In genomic region chr10:74871595-74872382, GRCh38 we compare ENCODE assay signal across 9 cellular contexts. TPM values are rescaled to one million over a fixed set of nuclear protein-coding genes. Genes with fewer than 3 reads are reported as not detected.
DNase-seq lines count a peak whose midpoint lies in the region; ATAC-seq and TF ChIP-seq lines count a peak whose summit lies in the region.
"Had no signal": no experiment of that assay in that cellular context is flagged by ENCODE, and none has a peak within 500 bp of the region (broad histone marks: within the 10 kb centered on the region; RNA-seq: fewer than 3 reads in every experiment).

No MANE protein-coding gene starts in this region.

- H3K36me3 ChIP-seq in GM06990 (ENCODE audit: control insufficient read depth, insufficient read depth, low read length) (no peaks in the 10 kb centered on the region), heart right ventricle (no peaks in the 10 kb centered on the region), GM23248 (ENCODE audit: low read depth) (no peaks in the 10 kb centered on the region)
- H3K36me3 ChIP-seq: MG63 had no signal

- no peaks in the 10 kb centered on the region for H3K9me3 ChIP-seq in heart right ventricle
- no peaks in the 10 kb centered on the region for H3K9me3 ChIP-seq in GM23248 (ENCODE audit: low read depth)
- H3K9me3 ChIP-seq: MG63 had no signal

- in situ Hi-C loops in T47D (cut with HindIII; ENCODE audit: low pct_unique_long_range_greater_than_20kb, low sequenced_read_pairs) (no loop called here), GM23248 (cut with MboI) (no loop called here)

- peak; percentile 80 for ATAC-seq in GM19397 (IDR thresholded peaks at IDR 0.05; ENCODE audit: unreplicated experiment)
- ATAC-seq in HG03159 (IDR thresholded peaks at IDR 0.05; ENCODE audit: unreplicated experiment): peak; percentile 88
- no peak for ATAC-seq in heart right ventricle

- H3K79me2 ChIP-seq in GM23248 (ENCODE audit: insufficient read depth): peaks cover 97% of the 10 kb centered on the region

- H4K20me1 ChIP-seq in GM23248 (ENCODE audit: insufficient read depth): peaks cover 3% of the 10 kb centered on the region; the same call in 1 of the 2 replicates

- no peak overlapping the region for H2AFZ ChIP-seq in GM23248

- H3K4me3 ChIP-seq in GM06990 (replicated peaks; ENCODE audit: low read depth, low read length) (no peak overlapping the region), heart right ventricle (no peak overlapping the region), GM23248 (no peak overlapping the region)
- H3K4me3 ChIP-seq: MG63 had no signal

- 91 to 92% methylated on average over 5 of the region's 5 CpGs for WGBS in heart right ventricle, 2 donors
- 92 to 99% methylated on average over 5 of the region's 5 CpGs for WGBS in GM23248 (ENCODE audit: low coverage in 1 of 2, low lambda C conversion rate in 2 of 2, missing lambda C conversion rate in 2 of 2), 2 experiments

- H3K4me1 ChIP-seq in heart right ventricle: peaks cover 0 to 45% (median 23%) of the 10 kb centered on the region in 9 donors
- H3K4me1 ChIP-seq in GM23248 (ENCODE audit: insufficient read depth): no peaks in the 10 kb centered on the region

- H3K27me3 ChIP-seq in GM06990 (replicated peaks; ENCODE audit: control insufficient read depth, insufficient read depth, low read length) (no peaks in the 10 kb centered on the region), heart right ventricle (no peaks in the 10 kb centered on the region), GM23248 (replicated peaks; ENCODE audit: insufficient read depth) (no peaks in the 10 kb centered on the region)
- H3K27me3 ChIP-seq: MG63 had no signal

- no peak overlapping the region for H3K4me3 Mint-ChIP-seq in endothelial cell (ENCODE audit: unreplicated experiment)

- H3K36me3 Mint-ChIP-seq in endothelial cell (ENCODE audit: low read depth, unreplicated experiment): no peaks in the 10 kb centered on the region

- H3K4me1 Mint-ChIP-seq in endothelial cell (ENCODE audit: unreplicated experiment): no peaks in the 10 kb centered on the region

- no peaks in the 10 kb centered on the region for H3F3A ChIP-seq in GM23248 (ENCODE audit: insufficient read depth)

- intact Hi-C loops in heart right ventricle (cut with DNase I): loop anchor here in 1 of 10 donors (5.0 kb wide), 1 partner anchor 34 kb away; no protein-coding TSS in a partner anchor

- no peak overlapping the region for H3K4me2 ChIP-seq in GM23248 (ENCODE audit: unreplicated experiment)

- H3K9me3 Mint-ChIP-seq in endothelial cell (ENCODE audit: unreplicated experiment): no peaks in the 10 kb centered on the region

- H3K9ac ChIP-seq in GM23248: no peak overlapping the region

- TF ChIP-seq CTCF in GM06990 (IDR thresholded peaks at IDR 0.05; ENCODE audit: insufficient read depth, low read length, poor library complexity, severe bottlenecking) (no peak), endothelial cell (IDR thresholded peaks at IDR 0.05; ENCODE audit: unreplicated experiment) (no peak), heart right ventricle (IDR thresholded peaks at IDR 0.05) (no peak)

- no peaks in the 10 kb centered on the region for H3K27me3 Mint-ChIP-seq in endothelial cell (ENCODE audit: unreplicated experiment)

- H3K9me2 ChIP-seq in GM23248 (ENCODE audit: insufficient read depth): no peaks in the 10 kb centered on the region

- no peak overlapping the region for H3K27ac ChIP-seq in heart right ventricle
- no peak overlapping the region for H3K27ac ChIP-seq in GM23248

- H3K27ac Mint-ChIP-seq in endothelial cell (ENCODE audit: unreplicated experiment): no peak overlapping the region

- DNase-seq in GM06990 (ENCODE audit: extremely low read depth, insufficient read length): peak; percentile 24
- peak; percentile 20 to 46 for DNase-seq in T47D (ENCODE audit: low read depth in 1 of 2, low spot score in 1 of 2)
- no peak for DNase-seq in endothelial cell (ENCODE audit: low spot score)
- no peak for DNase-seq in heart right ventricle
- DNase-seq in GM23248: no peak
- no peak for DNase-seq in 8988T
- DNase-seq: MG63 had no signal

RNA-seq across cellular contexts. Expression of gene KAT6B, which starts 45.4 kb away (rescaled TPM):
- total RNA-seq in endothelial cell (ENCODE audit: unreplicated experiment): 18.1 TPM
- total RNA-seq in heart right ventricle: 10 to 100 TPM; 28.3 to 58.4 (median 51.5) TPM
- polyA plus RNA-seq in heart right ventricle: 10 to 100 TPM in 1 of 2 donors, 1 to 10 TPM in 1; 3.4 to 15.4 TPM
- 7.7 and 15.0 TPM in 2 replicates for total RNA-seq in GM23248 (2014; rRNA removed; shearing (Covaris generic))
- 12.4 and 15.3 TPM in 2 replicates for polyA plus RNA-seq in GM23248 (2016; fragmentation: Nextera tagmentation; extraction: Ambion mirVana)

Comparison
In these comparisons a context has a peak if more than half of its experiments do, and no peak if none do; other contexts are left out.
1. DNase-seq: peak in GM06990 (single experiment) and T47D (2 of 2); none in endothelial cell (single experiment), heart right ventricle (0 of 2), GM23248 (single experiment) and 8988T (single experiment).
2. ATAC-seq: peak in GM19397 (single experiment) and HG03159 (single experiment); none in heart right ventricle (0 of 8).